ENCODE assay signal across 8 cellular contexts in the genomic region with DNA sequence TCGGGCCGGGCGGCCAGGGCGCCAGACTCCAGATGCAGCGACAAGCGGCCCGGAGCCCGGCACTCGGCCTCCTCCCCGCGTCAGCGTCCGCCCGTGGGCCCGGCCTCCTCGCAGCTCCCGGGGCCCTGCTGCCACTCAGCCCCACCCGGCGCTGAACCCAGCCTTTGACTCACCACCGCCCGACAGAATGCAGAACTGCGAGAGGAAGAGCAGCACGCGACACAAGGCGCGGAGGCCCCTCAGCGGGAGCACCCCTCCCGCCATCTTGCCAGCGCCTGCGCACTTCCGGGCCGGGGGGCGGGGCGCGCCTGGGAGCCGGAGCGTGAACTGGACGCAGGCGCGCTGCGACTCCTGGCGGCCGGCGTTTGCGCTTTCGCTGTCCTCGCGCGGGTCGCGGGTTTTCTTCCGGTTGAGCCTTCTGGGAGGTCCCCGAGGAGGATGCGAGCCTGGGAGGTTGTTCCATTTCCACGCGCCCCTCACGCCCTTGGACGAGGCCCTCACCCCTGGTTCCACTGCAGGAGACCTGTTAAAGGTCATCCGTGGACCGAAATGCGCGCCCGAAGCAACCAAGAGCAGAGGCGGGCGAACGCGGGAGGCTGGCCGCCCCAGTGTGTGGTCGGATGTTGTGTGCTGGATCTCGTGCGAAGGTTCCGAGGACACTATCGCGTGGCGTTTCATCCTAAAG. TPM values are rescaled to one million over a fixed set of nuclear protein-coding genes. Genes with fewer than 3 reads are reported as not detected.
DNase-seq lines count a peak whose midpoint lies in the region; ATAC-seq and TF ChIP-seq lines count a peak whose summit lies in the region.

A gene with protein sequence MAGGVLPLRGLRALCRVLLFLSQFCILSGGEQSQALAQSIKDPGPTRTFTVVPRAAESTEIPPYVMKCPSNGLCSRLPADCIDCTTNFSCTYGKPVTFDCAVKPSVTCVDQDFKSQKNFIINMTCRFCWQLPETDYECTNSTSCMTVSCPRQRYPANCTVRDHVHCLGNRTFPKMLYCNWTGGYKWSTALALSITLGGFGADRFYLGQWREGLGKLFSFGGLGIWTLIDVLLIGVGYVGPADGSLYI (minus strand): TSS at position 284 of the 685 bp plus-strand sequence. CDS start 20 bp downstream, at position 264.

- H3K27ac ChIP-seq in GM23248, result peak within 1 kb of the TSS; percentile 92

- peaks cover 17% of the 10 kb centered on the region for H3K4me1 Mint-ChIP-seq in activated T-helper 17 cell treated with anti-CD3 and anti-CD28 coated beads, Interleukin-2, amount 50 U/mL, for 72 hours
- H3K4me1 Mint-ChIP-seq in nephron, result peaks cover 22% of the 10 kb centered on the region
- peaks cover 44% of the 10 kb centered on the region for H3K4me1 Mint-ChIP-seq in stimulated activated naive CD8-positive, alpha-beta T cell treated with anti-CD3 and anti-CD28 coated beads, Interleukin-15, Interleukin-2, amounts not matched to agents 100 ng/mL and 50 ng/mL, for 24 hours (ENCODE audit: low read depth)

- DNase-seq in EH (ENCODE audit: low read depth) (peak; percentile 92), GM23248 (peak; percentile 98), Kasumi-1 (lab: John Stamatoyannopoulos, UW) (peak; percentile 85), RPMI8226 (peak; percentile 98), fibroblast of peridontal ligament (ENCODE audit: extremely low read depth) (peak; percentile 89)

- H3K4me3 Mint-ChIP-seq in activated T-helper 17 cell treated with anti-CD3 and anti-CD28 coated beads, Interleukin-2, amount 50 U/mL, for 72 hours, result peak within 1 kb of the TSS; percentile 95
- peak within 1 kb of the TSS; percentile 90 to 97 (median 94) for H3K4me3 Mint-ChIP-seq in nephron
- H3K4me3 Mint-ChIP-seq in stimulated activated naive CD8-positive, alpha-beta T cell treated with anti-CD3 and anti-CD28 coated beads, Interleukin-15, Interleukin-2, amounts not matched to agents 100 ng/mL and 50 ng/mL, for 24 hours, result peak within 1 kb of the TSS; percentile 93

- peak; percentile 84 to 89 (median 89) for TF ChIP-seq CTCF in nephron (IDR thresholded peaks at IDR 0.05; ENCODE audit: unreplicated experiment in 3 of 3)

- ATAC-seq in activated T-helper 17 cell treated with anti-CD3 and anti-CD28 coated beads, Interleukin-2, amount 50 U/mL, for 72 hours (replicated peaks), result peak; percentile 91

- H4K20me1 ChIP-seq in GM23248 (ENCODE audit: insufficient read depth), result no peaks in the 10 kb centered on the region

- H3K4me2 ChIP-seq in GM23248 (ENCODE audit: unreplicated experiment), result peak within 1 kb of the TSS; percentile 97

- no peaks in the 10 kb centered on the region for H3K9me2 ChIP-seq in GM23248 (ENCODE audit: insufficient read depth)

- peak within 1 kb of the TSS; percentile 79 for H2AFZ ChIP-seq in GM23248

- peaks cover 29% of the 10 kb centered on the region for H3F3A ChIP-seq in GM23248 (ENCODE audit: insufficient read depth)

- H3K27ac Mint-ChIP-seq in activated T-helper 17 cell treated with anti-CD3 and anti-CD28 coated beads, Interleukin-2, amount 50 U/mL, for 72 hours, result peak within 1 kb of the TSS; percentile 93
- peak within 1 kb of the TSS; percentile 79 to 90 (median 87) for H3K27ac Mint-ChIP-seq in nephron
- H3K27ac Mint-ChIP-seq in stimulated activated naive CD8-positive, alpha-beta T cell treated with anti-CD3 and anti-CD28 coated beads, Interleukin-15, Interleukin-2, amounts not matched to agents 100 ng/mL and 50 ng/mL, for 24 hours, result peak within 1 kb of the TSS; percentile 98

- H3K36me3 Mint-ChIP-seq in activated T-helper 17 cell treated with anti-CD3 and anti-CD28 coated beads, Interleukin-2, amount 50 U/mL, for 72 hours (ENCODE audit: low read depth), result peaks cover 51% of the 10 kb centered on the region
- H3K36me3 Mint-ChIP-seq in nephron (ENCODE audit: low read depth), result peaks cover 17% of the 10 kb centered on the region
- H3K36me3 Mint-ChIP-seq in stimulated activated naive CD8-positive, alpha-beta T cell treated with anti-CD3 and anti-CD28 coated beads, Interleukin-15, Interleukin-2, amounts not matched to agents 100 ng/mL and 50 ng/mL, for 24 hours (ENCODE audit: low read depth), result peaks cover 31% of the 10 kb centered on the region

- in situ Hi-C loops in GM23248 (cut with MboI), result no loop called here

- H3K27me3 ChIP-seq in GM23248 (replicated peaks; ENCODE audit: insufficient read depth), result no peaks in the 10 kb centered on the region

- WGBS in GM23248 (ENCODE audit: low coverage in 1 of 2, low lambda C conversion rate in 2 of 2, missing lambda C conversion rate in 2 of 2), 2 experiments, result 0 to 1% methylated on average over 59 to 69 of the region's 75 CpGs

- H3K9ac ChIP-seq in GM23248, result peak within 1 kb of the TSS; percentile 97

- H3K27me3 Mint-ChIP-seq in activated T-helper 17 cell treated with anti-CD3 and anti-CD28 coated beads, Interleukin-2, amount 50 U/mL, for 72 hours, result no peaks in the 10 kb centered on the region
- no peaks in the 10 kb centered on the region for H3K27me3 Mint-ChIP-seq in nephron (ENCODE audit: low read depth)
- no peaks in the 10 kb centered on the region for H3K27me3 Mint-ChIP-seq in stimulated activated naive CD8-positive, alpha-beta T cell treated with anti-CD3 and anti-CD28 coated beads, Interleukin-15, Interleukin-2, amounts not matched to agents 100 ng/mL and 50 ng/mL, for 24 hours

- H3K79me2 ChIP-seq in GM23248 (ENCODE audit: insufficient read depth), result peaks cover 46% of the 10 kb centered on the region

- H3K9me3 Mint-ChIP-seq in activated T-helper 17 cell treated with anti-CD3 and anti-CD28 coated beads, Interleukin-2, amount 50 U/mL, for 72 hours, result no peaks in the 10 kb centered on the region
- H3K9me3 Mint-ChIP-seq in nephron, result no peaks in the 10 kb centered on the region
- H3K9me3 Mint-ChIP-seq in stimulated activated naive CD8-positive, alpha-beta T cell treated with anti-CD3 and anti-CD28 coated beads, Interleukin-15, Interleukin-2, amounts not matched to agents 100 ng/mL and 50 ng/mL, for 24 hours, result no peaks in the 10 kb centered on the region

- H3K9me3 ChIP-seq in GM23248 (ENCODE audit: low read depth), result no peaks in the 10 kb centered on the region

- H3K4me1 ChIP-seq in GM23248 (ENCODE audit: insufficient read depth), result peaks cover 32% of the 10 kb centered on the region

- H3K36me3 ChIP-seq in GM23248 (ENCODE audit: low read depth), result peaks cover 10% of the 10 kb centered on the region; the same call in 1 of the 2 replicates

- H3K4me3 ChIP-seq in GM23248, result peak within 1 kb of the TSS; percentile 96

RNA-seq across cellular contexts. Expression of the gene that starts here (rescaled TPM):
- total RNA-seq in GM23248 (2014; rRNA removed; shearing (Covaris generic)), result 49.0 and 68.7 TPM in 2 replicates
- polyA plus RNA-seq in GM23248 (2016; fragmentation: Nextera tagmentation; extraction: Ambion mirVana), result 58.3 and 58.7 TPM in 2 replicates
- total RNA-seq in activated T-helper 17 cell treated with anti-CD3 and anti-CD28 coated beads, Interleukin-2, amount 50 U/mL, for 72 hours, result 10 to 100 TPM; 42.6 to 45.6 TPM

Comparison
In these comparisons a context has a peak if more than half of its experiments do, and no peak if none do; other contexts are left out.
1. Peak in every context shown above with its lines: DNase-seq, ATAC-seq, H3K4me3 ChIP-seq and H3K27ac ChIP-seq.